In genomic region chr1:246760426-246761347, GRCh38 we compare ENCODE assay signal across 29 cellular contexts. TPM values are rescaled to one million over a fixed set of nuclear protein-coding genes. Genes with fewer than 3 reads are reported as not detected.
DNase-seq lines count a peak whose midpoint lies in the region; ATAC-seq, FAIRE-seq and TF ChIP-seq lines count a peak whose summit lies in the region.
"Had no signal": no experiment of that assay in that cellular context is flagged by ENCODE, and none has a peak within 500 bp of the region (broad histone marks: within the 10 kb centered on the region; RNA-seq: fewer than 3 reads in every experiment).

No MANE protein-coding gene starts in this region.

- H2AFZ ChIP-seq in K562 (ENCODE audit: low read depth, low read length) = no peak overlapping the region
- H2AFZ ChIP-seq: GM23248, hepatocyte had no signal

- peak overlapping the region; percentile 51 for H3K27ac Mint-ChIP-seq in activated naive CD8-positive, alpha-beta T cell
- no peak overlapping the region for H3K27ac Mint-ChIP-seq in activated naive CD8-positive, alpha-beta T cell treated with anti-CD3 and anti-CD28 coated beads, Interleukin-2, amount 50 U/mL, for 24 hours
- no peak overlapping the region for H3K27ac Mint-ChIP-seq in WTC11
- H3K27ac Mint-ChIP-seq: activated CD4-positive, alpha-beta memory T cell treated with anti-CD3 and anti-CD28 coated beads for 36 hours; activated naive CD4-positive, alpha-beta T cell treated with anti-CD3 and anti-CD28 coated beads, Interleukin-2, amount 10 ng/mL, durations not matched to agents 7 days and 5 days; activated T-helper 17 cell treated with anti-CD3 and anti-CD28 coated beads, Interleukin-2, amount 50 U/mL, for 72 hours; natural killer cell treated with Interleukin-12 subunit alpha and Interleukin-12 subunit beta and Interleukin-15 and Interleukin-18, amount 100 ng/mL, for 72 hours; stimulated activated effector memory CD8-positive, alpha-beta T cell treated with anti-CD3 and anti-CD28 coated beads, Interleukin-12 subunit alpha, Interleukin-12 subunit beta, amount 100 ng/mL, for 72 hours; T-helper 17 cell had no signal

- TF ChIP-seq RAD21 in K562 (CRISPR knock-in tag; conservative IDR thresholded peaks at IDR 0.05 in 1 of 2, IDR thresholded peaks at IDR 0.05 in 1 of 2) = no peak

- TF ChIP-seq EP300 in K562 (IDR thresholded peaks at IDR 0.05; ENCODE audit: low read length) = no peak

- DNase-seq in activated naive CD8-positive, alpha-beta T cell treated with anti-CD3 and anti-CD28 coated beads, Interleukin-2, amount 50 U/mL, for 24 hours = no peak
- DNase-seq in NCI-H82 treated with DMSO at 0.1 percent for 48 hours (lab: John Stamatoyannopoulos, UW; ENCODE audit: unreplicated experiment) (peak; percentile 59), K562 (ENCODE audit: extremely low read depth in 1 of 4, low spot score in 3 of 4) (no peak), EL (no peak), WTC11 (ENCODE audit: low spot score) (no peak), NCI-H226 (no peak)
- DNase-seq: activated CD4-positive, alpha-beta memory T cell treated with anti-CD3 and anti-CD28 coated beads for 36 hours; activated CD4-positive, CD25-positive, alpha-beta regulatory T cell treated with anti-CD3 and anti-CD28 coated beads, Interleukin-2, amount 50 U/mL, for 72 hours; activated naive CD4-positive, alpha-beta T cell treated with anti-CD3 and anti-CD28 coated beads, Interleukin-2, amount 10 ng/mL, durations not matched to agents 7 days and 5 days; amygdala; CD8-positive, alpha-beta memory T cell; DMS53; gastrocnemius medialis; GDM1; GM23248; NCI-H1092 treated with DMSO at 0.1 percent for 48 hours; NCI-H1694 treated with DMSO at 0.1 percent for 48 hours; NCI-H774; PC-3; SK-N-SH; T-helper 17 cell; transverse colon had no signal

- peaks cover 12% of the 10 kb centered on the region for H3K36me3 Mint-ChIP-seq in activated naive CD8-positive, alpha-beta T cell
- peaks cover 25% of the 10 kb centered on the region for H3K36me3 Mint-ChIP-seq in activated naive CD8-positive, alpha-beta T cell treated with anti-CD3 and anti-CD28 coated beads, Interleukin-2, amount 50 U/mL, for 24 hours (ENCODE audit: low read depth)
- no peaks in the 10 kb centered on the region; the same call in 1 of the 2 replicates for H3K36me3 Mint-ChIP-seq in WTC11
- H3K36me3 Mint-ChIP-seq: activated naive CD4-positive, alpha-beta T cell treated with anti-CD3 and anti-CD28 coated beads, Interleukin-2, amount 10 ng/mL, durations not matched to agents 7 days and 5 days had no signal

- no TSS peak for BruUV-seq in K562 (replicated peaks; lab: Mats Ljungman, UMichigan)

- H3K4me3 ChIP-seq in K562 = no peak overlapping the region
- H3K4me3 ChIP-seq: gastrocnemius medialis, GM23248, hepatocyte, lung, transverse colon had no signal

- 56% methylated on average over 14 of the region's 14 CpGs for WGBS in K562 (ENCODE audit: insufficient coverage, low coverage, missing lambda C conversion rate)

- H3K27me3 ChIP-seq in K562 (ENCODE audit: control insufficient read depth in 2 of 2, insufficient read depth in 2 of 2, low read length in 2 of 2) = no peaks in the 10 kb centered on the region
- H3K27me3 ChIP-seq: gastrocnemius medialis, hepatocyte, transverse colon had no signal

- H3K9me3 Mint-ChIP-seq in activated naive CD8-positive, alpha-beta T cell (ENCODE audit: low read depth) = no peaks in the 10 kb centered on the region
- no peaks in the 10 kb centered on the region for H3K9me3 Mint-ChIP-seq in activated naive CD8-positive, alpha-beta T cell treated with anti-CD3 and anti-CD28 coated beads, Interleukin-2, amount 50 U/mL, for 24 hours
- H3K9me3 Mint-ChIP-seq in WTC11 = no peaks in the 10 kb centered on the region
- H3K9me3 Mint-ChIP-seq: activated CD4-positive, alpha-beta memory T cell treated with anti-CD3 and anti-CD28 coated beads for 36 hours; activated naive CD4-positive, alpha-beta T cell treated with anti-CD3 and anti-CD28 coated beads, Interleukin-2, amount 10 ng/mL, durations not matched to agents 7 days and 5 days; activated T-helper 17 cell treated with anti-CD3 and anti-CD28 coated beads, Interleukin-2, amount 50 U/mL, for 72 hours; CD8-positive, alpha-beta memory T cell; natural killer cell treated with Interleukin-12 subunit alpha and Interleukin-12 subunit beta and Interleukin-15 and Interleukin-18, amount 100 ng/mL, for 72 hours; stimulated activated effector memory CD8-positive, alpha-beta T cell treated with anti-CD3 and anti-CD28 coated beads, Interleukin-12 subunit alpha, Interleukin-12 subunit beta, amount 100 ng/mL, for 72 hours had no signal

- H3K79me2 ChIP-seq in K562 (ENCODE audit: control insufficient read depth, insufficient read depth, low read length) = no peaks in the 10 kb centered on the region
- H3K79me2 ChIP-seq: hepatocyte had no signal

- intact Hi-C loops in K562 (cut with micrococcal nuclease) = no loop called here

- H3K4me1 ChIP-seq in K562 (replicated peaks in 1 of 2; ENCODE audit: control insufficient read depth in 2 of 2, insufficient read depth in 2 of 2, low read length in 2 of 2) = no peaks in the 10 kb centered on the region
- H3K4me1 ChIP-seq: gastrocnemius medialis had no signal

- H3K9me1 ChIP-seq in K562 (ENCODE audit: control insufficient read depth, insufficient read depth, low read length) = no peaks in the 10 kb centered on the region

- H3K9ac ChIP-seq in K562 (ENCODE audit: insufficient read depth in 1 of 2, low read depth in 2 of 2, low read length in 2 of 2) = no peak overlapping the region
- H3K9ac ChIP-seq: GM23248, SK-N-SH had no signal

- no peaks in the 10 kb centered on the region for H4K20me1 ChIP-seq in K562 (replicated peaks; ENCODE audit: control insufficient read depth, insufficient read depth, low read length)

- no peak overlapping the region for H3K27ac ChIP-seq in K562 (ENCODE audit: extremely low read depth, low read depth, low read length)
- H3K27ac ChIP-seq: gastrocnemius medialis, GM23248, hepatocyte, transverse colon had no signal

- no peak for FAIRE-seq in K562 (lab: Jason Lieb, UNC)

- TF ChIP-seq CTCF in K562 (IDR thresholded peaks at IDR 0.05 in 2 of 3, conservative IDR thresholded peaks at IDR 0.05 in 1 of 3; ENCODE audit: insufficient read depth in 2 of 3, low read depth in 1 of 3, low read length in 3 of 3) (no peak), WTC11 (IDR thresholded peaks at IDR 0.05) (no peak)

- no peaks in the 10 kb centered on the region for H3K27me3 Mint-ChIP-seq in activated naive CD8-positive, alpha-beta T cell
- no peaks in the 10 kb centered on the region for H3K27me3 Mint-ChIP-seq in activated naive CD8-positive, alpha-beta T cell treated with anti-CD3 and anti-CD28 coated beads, Interleukin-2, amount 50 U/mL, for 24 hours
- no peaks in the 10 kb centered on the region for H3K27me3 Mint-ChIP-seq in WTC11 (ENCODE audit: low read depth)
- H3K27me3 Mint-ChIP-seq: activated CD4-positive, alpha-beta memory T cell treated with anti-CD3 and anti-CD28 coated beads for 36 hours; activated naive CD4-positive, alpha-beta T cell treated with anti-CD3 and anti-CD28 coated beads, Interleukin-2, amount 10 ng/mL, durations not matched to agents 7 days and 5 days; activated T-helper 17 cell treated with anti-CD3 and anti-CD28 coated beads, Interleukin-2, amount 50 U/mL, for 72 hours; natural killer cell treated with Interleukin-12 subunit alpha and Interleukin-12 subunit beta and Interleukin-15 and Interleukin-18, amount 100 ng/mL, for 72 hours; T-helper 17 cell had no signal

- H3K9me3 ChIP-seq in K562 (replicated peaks; ENCODE audit: control insufficient read depth, insufficient read depth, low read depth, low read length) = no peaks in the 10 kb centered on the region
- H3K9me3 ChIP-seq: gastrocnemius medialis, SK-N-SH, transverse colon had no signal

- H3K4me1 Mint-ChIP-seq in activated naive CD8-positive, alpha-beta T cell (ENCODE audit: low read depth) = no peaks in the 10 kb centered on the region
- no peaks in the 10 kb centered on the region for H3K4me1 Mint-ChIP-seq in activated naive CD8-positive, alpha-beta T cell treated with anti-CD3 and anti-CD28 coated beads, Interleukin-2, amount 50 U/mL, for 24 hours
- H3K4me1 Mint-ChIP-seq in WTC11 = peaks cover 3% of the 10 kb centered on the region
- H3K4me1 Mint-ChIP-seq: activated naive CD4-positive, alpha-beta T cell treated with anti-CD3 and anti-CD28 coated beads, Interleukin-2, amount 10 ng/mL, durations not matched to agents 7 days and 5 days; activated T-helper 17 cell treated with anti-CD3 and anti-CD28 coated beads, Interleukin-2, amount 50 U/mL, for 72 hours; CD8-positive, alpha-beta memory T cell; stimulated activated effector memory CD8-positive, alpha-beta T cell treated with anti-CD3 and anti-CD28 coated beads, Interleukin-12 subunit alpha, Interleukin-12 subunit beta, amount 100 ng/mL, for 72 hours had no signal

- no peak overlapping the region for H3K4me2 ChIP-seq in K562 (ENCODE audit: insufficient read depth, low read length)
- H3K4me2 ChIP-seq: hepatocyte, SK-N-SH had no signal

- CTCF ChIA-PET in K562 (lab: Yijun Ruan, JAX; ENCODE audit: low intra/inter-chr PET ratio) = no interaction called here
- CTCF ChIA-PET in WTC11 (lab: Charles Lee) = no interaction called here

- H3K4me3 Mint-ChIP-seq in activated naive CD8-positive, alpha-beta T cell = no peak overlapping the region
- no peak overlapping the region for H3K4me3 Mint-ChIP-seq in activated naive CD8-positive, alpha-beta T cell treated with anti-CD3 and anti-CD28 coated beads, Interleukin-2, amount 50 U/mL, for 24 hours
- no peak overlapping the region for H3K4me3 Mint-ChIP-seq in WTC11
- H3K4me3 Mint-ChIP-seq: activated CD4-positive, alpha-beta memory T cell treated with anti-CD3 and anti-CD28 coated beads for 36 hours; activated naive CD4-positive, alpha-beta T cell treated with anti-CD3 and anti-CD28 coated beads, Interleukin-2, amount 10 ng/mL, durations not matched to agents 7 days and 5 days; activated T-helper 17 cell treated with anti-CD3 and anti-CD28 coated beads, Interleukin-2, amount 50 U/mL, for 72 hours; CD8-positive, alpha-beta memory T cell; natural killer cell treated with Interleukin-12 subunit alpha and Interleukin-12 subunit beta and Interleukin-15 and Interleukin-18, amount 100 ng/mL, for 72 hours; stimulated activated effector memory CD8-positive, alpha-beta T cell treated with anti-CD3 and anti-CD28 coated beads, Interleukin-12 subunit alpha, Interleukin-12 subunit beta, amount 100 ng/mL, for 72 hours; T-helper 17 cell had no signal

- POLR2A ChIA-PET in K562 (lab: Yijun Ruan, JAX) (no interaction called here), WTC11 (lab: Charles Lee) (no interaction called here)

- no peak for ATAC-seq in activated naive CD8-positive, alpha-beta T cell treated with anti-CD3 and anti-CD28 coated beads, Interleukin-2, amount 50 U/mL, for 24 hours
- no peak for ATAC-seq in K562
- ATAC-seq in WTC11 = no peak
- no peak for ATAC-seq in GM21619 (IDR thresholded peaks at IDR 0.05; ENCODE audit: unreplicated experiment)
- ATAC-seq: activated T-helper 17 cell treated with anti-CD3 and anti-CD28 coated beads, Interleukin-2, amount 50 U/mL, for 72 hours; gastrocnemius medialis; natural killer cell treated with Interleukin-12 subunit alpha and Interleukin-12 subunit beta and Interleukin-15 and Interleukin-18, amount 100 ng/mL, for 72 hours; PC-3; stimulated activated effector memory CD8-positive, alpha-beta T cell treated with anti-CD3 and anti-CD28 coated beads, Interleukin-12 subunit alpha, Interleukin-12 subunit beta, amount 100 ng/mL, for 72 hours; T-helper 17 cell had no signal

- TF ChIP-seq POLR2A in K562 (conservative IDR thresholded peaks at IDR 0.05) = no peak

- H3K36me3 ChIP-seq in K562 (ENCODE audit: control insufficient read depth, insufficient read depth, low read length) = peaks cover 34% of the 10 kb centered on the region; the same call in 2 of the 3 replicates

- in situ Hi-C loops in K562 (cut with MboI) = no loop called here

RNA-seq across cellular contexts. Expression of gene SCCPDH, which starts 36.5 kb away (rescaled TPM):
- 13.0 and 22.1 TPM in 2 replicates for total RNA-seq in K562 (2011; cell fraction: chromatin; rRNA removed; ENCODE audit: low replicate concordance)
- 18.0 and 18.2 TPM in 2 replicates for total RNA-seq in K562 (2011; cell fraction: nucleolus; rRNA removed)
- total RNA-seq in K562 (2011; cell fraction: nucleoplasm; rRNA removed) = 25.6 and 32.5 TPM in 2 replicates
- total RNA-seq in K562 (2014; rRNA removed) (37.1 and 42.3 TPM in 2 replicates), K562 (2014; rRNA removed; fragmentation: Illumina TruSeq; extraction: Trizol) (47.1 and 54.4 TPM in 2 replicates), K562 (2015; rRNA removed; fragmentation: Illumina TruSeq; extraction: Trizol) (36.6 and 38.2 TPM in 2 replicates), K562 (2021) (37.8 and 38.3 TPM in 2 replicates), WTC11 (2021) (10.9 to 13.0 TPM (median 12.4 TPM) in 3 replicates)
- polyA plus RNA-seq in K562 (2011; rRNA removed) (39.9 and 61.9 TPM in 2 replicates), K562 (2014; fragmentation: Illumina TruSeq; extraction: Trizol) (28.8 and 29.8 TPM in 2 replicates), K562 (2014; fragmentation: Nextera tagmentation; extraction: Ambion mirVana) (10 to 100 TPM in 1 of 2 experiments, 1 to 10 TPM in 1; 7.0 to 11.8 TPM), K562 (2014; rRNA removed) (48.2 and 51.9 TPM in 2 replicates)
- polyA plus RNA-seq in K562 (2011; cell fraction: cytosol; rRNA removed) = 20.4 and 30.0 TPM in 2 replicates
- polyA plus RNA-seq in K562 (2011; cell fraction: nucleus; rRNA removed) = 9.3 and 15.3 TPM in 2 replicates
- polyA plus RNA-seq in K562 (2012) = 34.8 and 38.1 TPM in 2 replicates
- polyA minus RNA-seq in K562 (2011; rRNA and poly(A)+ RNA removed) = 40.2 and 42.3 TPM in 2 replicates
- polyA minus RNA-seq in K562 (2011; cell fraction: cytosol; rRNA and poly(A)+ RNA removed) = 14.8 and 14.9 TPM in 2 replicates
- polyA minus RNA-seq in K562 (2011; cell fraction: nucleus; rRNA and poly(A)+ RNA removed) = 8.1 and 12.9 TPM in 2 replicates
